Comparison of ENCODE assay signal across 9 cellular contexts in genomic region chr5:60287174-60287771, GRCh38.
A peak's percentile ranks its signal among the peaks of the same experiment; 100 is the strongest.
DNase-seq lines count a peak whose midpoint lies in the region; ATAC-seq, FAIRE-seq and TF ChIP-seq lines count a peak whose summit lies in the region.
"Had no signal": no experiment of that assay in that cellular context is flagged by ENCODE, and none has a peak within 500 bp of the region (broad histone marks: within the 10 kb centered on the region; RNA-seq: fewer than 3 reads in every experiment).

No MANE protein-coding gene starts in this region.

- H3K36me3 Mint-ChIP-seq in T-helper 17 cell (ENCODE audit: low read depth): no peaks in the 10 kb centered on the region

- ATAC-seq in GM19468 (IDR thresholded peaks at IDR 0.05; ENCODE audit: extremely low read depth, unreplicated experiment) (peak; percentile 74), T-helper 17 cell (no peak)

- TF ChIP-seq CTCF in fibroblast of pulmonary artery (IDR thresholded peaks at IDR 0.05; ENCODE audit: low read length, missing control alignments): peak; percentile 72

- no peaks in the 10 kb centered on the region for H3K27me3 Mint-ChIP-seq in T-helper 17 cell
- H3K27me3 Mint-ChIP-seq: central memory CD8-positive, alpha-beta T cell had no signal

- H3K27ac Mint-ChIP-seq in T-helper 17 cell: no peak overlapping the region

- H3K4me3 ChIP-seq in fibroblast of pulmonary artery (replicated peaks; ENCODE audit: low read depth, low read length): no peak overlapping the region

- no peak for FAIRE-seq in HTR-8/SVneo (lab: Jason Lieb, UNC)

- peak; percentile 6 to 64 (median 56) for DNase-seq in NCI-H1417 (lab: John Stamatoyannopoulos, UW)
- no peak for DNase-seq in NCI-H1417 treated with DMSO at 0.1 percent for 48 hours (lab: John Stamatoyannopoulos, UW)
- DNase-seq in HTR-8/SVneo (ENCODE audit: insufficient read length, low spot score): peak; percentile 22
- DNase-seq in SHP77 treated with DMSO at 0.1 percent for 48 hours (lab: John Stamatoyannopoulos, UW): peak; percentile 19
- DNase-seq in fibroblast of pulmonary artery (ENCODE audit: low read depth): peak; percentile 67
- DNase-seq in putamen (ENCODE audit: low spot score): peak; percentile 8
- DNase-seq in T-helper 17 cell: no peak

- H3K9me3 ChIP-seq in T-helper 17 cell (ENCODE audit: control insufficient read depth, low read length, poor library complexity, severe bottlenecking): no peaks in the 10 kb centered on the region

- H3K4me1 Mint-ChIP-seq in T-helper 17 cell: no peaks in the 10 kb centered on the region
- H3K4me1 Mint-ChIP-seq: central memory CD8-positive, alpha-beta T cell had no signal

- no peak overlapping the region for H3K4me3 Mint-ChIP-seq in T-helper 17 cell
- H3K4me3 Mint-ChIP-seq: central memory CD8-positive, alpha-beta T cell had no signal

Comparison
In these comparisons a context has a peak if more than half of its experiments do, and no peak if none do; other contexts are left out.
1. DNase-seq: peak in NCI-H1417 (3 of 3), HTR-8/SVneo (single experiment), SHP77 treated with DMSO at 0.1 percent for 48 hours (single experiment), fibroblast of pulmonary artery (single experiment) and putamen (single experiment); none in NCI-H1417 treated with DMSO at 0.1 percent for 48 hours (single experiment) and T-helper 17 cell (0 of 3).